ENCODE assay signal across 8 cellular contexts in genomic region chr3:19946832-19947548, GRCh38. TPM values are rescaled to one million over a fixed set of nuclear protein-coding genes. Genes with fewer than 3 reads are reported as not detected.
DNase-seq lines count a peak whose midpoint lies in the region; ATAC-seq, FAIRE-seq and TF ChIP-seq lines count a peak whose summit lies in the region.

Gene RAB5A (plus strand): TSS chr3:19947097. CDS start chr3:19950899, 3,802 bp downstream.

- WGBS in psoas muscle, 3 donors: 0% methylated on average over 50 to 73 of the region's 73 CpGs

- TF ChIP-seq CTCF in psoas muscle (IDR thresholded peaks at IDR 0.05): no peak

- peak; percentile 95 for ATAC-seq in GM18499 (IDR thresholded peaks at IDR 0.05; ENCODE audit: insufficient read depth, unreplicated experiment)
- ATAC-seq in HG02943 (IDR thresholded peaks at IDR 0.05; ENCODE audit: low read depth, unreplicated experiment): peak; percentile 97
- peak; percentile 98 for ATAC-seq in left ventricle myocardium superior
- ATAC-seq in psoas muscle: peak; percentile 95 to 98 (median 97)

- H3K9me3 ChIP-seq in psoas muscle: no peaks in the 10 kb centered on the region

- H3K4me3 ChIP-seq in psoas muscle: peak within 1 kb of the TSS; percentile 89

- H3K36me3 ChIP-seq in psoas muscle (ENCODE audit: insufficient read depth in 1 of 2, low read depth in 1 of 2): peaks cover 0 to 13% of the 10 kb centered on the region in 2 donors

- H3K27ac ChIP-seq in psoas muscle: peak within 1 kb of the TSS; percentile 100

- peak; percentile 94 for FAIRE-seq in urothelium cell line (lab: Jason Lieb, UNC)

- peaks cover 36% of the 10 kb centered on the region for H3K4me1 ChIP-seq in psoas muscle

- DNase-seq in NCI-H187 treated with DMSO at 0.1 percent for 48 hours (lab: John Stamatoyannopoulos, UW) (peak; percentile 70), anterior cingulate cortex (lab: John Stamatoyannopoulos, UW) (peak; percentile 76 to 98 (median 94)), left ventricle myocardium superior (peak; percentile 97), psoas muscle (peak; percentile 97 to 98), urothelium cell line (ENCODE audit: low spot score) (peak; percentile 95)

- no peaks in the 10 kb centered on the region for H3K27me3 ChIP-seq in psoas muscle (ENCODE audit: insufficient read depth in 3 of 3, low read length in 2 of 3)

- intact Hi-C loops in T-helper 2 cell treated with Interferon-gamma antibody and Interleukin-4, amounts not matched to agents 100 ng/mL and 5 ng/mL, for 36 hours (cut with micrococcal nuclease): loop anchor here (1.0 to 5.0 kb wide), 5 partner anchors 60 to 800 kb away; partner anchors contain the start of gene SGO1
- intact Hi-C loops in left ventricle myocardium superior (cut with micrococcal nuclease) (no loop called here), psoas muscle (cut with DNase I) (loop anchor here (2.0 to 5.0 kb wide), 3 partner anchors 90 to 240 kb away; partner anchors contain the start of genes SGO1 (in 2 of the 2) and KAT2B (in 1 of the 2))

RNA-seq across cellular contexts. Expression of gene RAB5A, which starts in this region (rescaled TPM):
- 39.6 and 41.8 TPM in 2 replicates for total RNA-seq in T-helper 2 cell treated with Interferon-gamma antibody and Interleukin-4, amounts not matched to agents 100 ng/mL and 5 ng/mL, for 36 hours
- total RNA-seq in left ventricle myocardium superior (52.2 TPM), psoas muscle (10 to 100 TPM; 38.5 to 62.3 (median 54.9) TPM)
- polyA plus RNA-seq in psoas muscle: 10 to 100 TPM; 28.6 to 61.4 (median 46.5) TPM

Comparison
In these comparisons a context has a peak if more than half of its experiments do, and no peak if none do; other contexts are left out.
1. Peak in every context shown above with its lines: DNase-seq, ATAC-seq, H3K4me3 ChIP-seq and H3K27ac ChIP-seq.